ENCODE assay signal across 1 cellular context in genomic region chr19:46481187-46481586, GRCh38.
TF ChIP-seq lines count a peak whose summit lies in the region.

No MANE protein-coding gene starts in this region.

TF ChIP-seq in K562, 482 proteins besides CTCF, POLR2A, EP300 and RAD21:
- TF ChIP-seq TFE3 (CRISPR knock-in tag; IDR thresholded peaks at IDR 0.05) (peak; percentile 68), USF2 (CRISPR knock-in tag; IDR thresholded peaks at IDR 0.05) (peak; percentile 69), CLOCK (CRISPR knock-in tag; IDR thresholded peaks at IDR 0.05; ENCODE audit: borderline replicate concordance) (no peak), RAD51 (IDR thresholded peaks at IDR 0.05; ENCODE audit: borderline replicate concordance, low read depth) (peak; percentile 75)
